Comparison of ENCODE assay signal across 35 cellular contexts in the genomic region with DNA sequence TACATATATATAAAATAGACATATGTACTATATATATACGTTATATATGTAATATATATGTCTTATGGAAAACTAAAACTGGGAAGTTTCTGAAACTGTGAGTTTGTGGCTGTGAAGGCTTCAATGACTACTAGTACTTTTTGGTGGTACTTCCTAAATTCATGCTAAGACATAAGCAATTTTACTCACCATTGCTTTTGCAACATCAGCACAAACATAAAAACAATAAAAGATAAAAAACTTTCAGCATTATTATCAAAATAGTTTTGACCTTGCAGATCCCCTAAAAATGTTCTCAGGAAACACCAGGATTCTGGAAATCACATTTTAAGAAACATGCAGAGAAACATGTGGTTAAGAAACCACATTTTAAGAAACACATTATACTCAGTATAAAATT.
"Had no signal": no experiment of that assay in that cellular context is flagged by ENCODE, and none has a peak within 500 bp of the region (broad histone marks: within the 10 kb centered on the region; RNA-seq: fewer than 3 reads in every experiment).

No MANE protein-coding gene starts in this region.

- H3K27me3 ChIP-seq: MG63 had no signal

- DNase-seq: Kasumi-1, MG63, MM.1S, MV-4-11, NCI-H1048, NCI-H1092, NCI-H1092 treated with DMSO at 0.1 percent for 48 hours, NCI-H1105, NCI-H1105 treated with DMSO at 0.1 percent for 48 hours, NCI-H1417, NCI-H1417 treated with DMSO at 0.1 percent for 48 hours, NCI-H1436, NCI-H1436 treated with DMSO at 0.1 percent for 48 hours, NCI-H146, NCI-H1694, NCI-H1694 treated with DMSO at 0.1 percent for 48 hours, NCI-H187, NCI-H187 treated with DMSO at 0.1 percent for 48 hours, NCI-H1930, NCI-H2029, NCI-H2029 treated with DMSO at 0.1 percent for 48 hours, NCI-H2081, NCI-H2081 treated with DMSO at 0.1 percent for 48 hours, NCI-H2107, NCI-H2171, NCI-H2171 treated with DMSO at 0.1 percent for 48 hours, NCI-H2227 treated with DMSO at 0.1 percent for 48 hours, NCI-H226, NCI-H345, NCI-H446, NCI-H446 treated with DMSO at 0.1 percent for 48 hours, NCI-H510A, NCI-H510A treated with DMSO at 0.1 percent for 48 hours, NCI-H524, NCI-H524 treated with DMSO at 0.1 percent for 48 hours had no signal

- H3K36me3 ChIP-seq: MG63 had no signal

- H3K4me3 ChIP-seq: MG63 had no signal
